ENCODE assay signal across 8 cellular contexts in the genomic region with DNA sequence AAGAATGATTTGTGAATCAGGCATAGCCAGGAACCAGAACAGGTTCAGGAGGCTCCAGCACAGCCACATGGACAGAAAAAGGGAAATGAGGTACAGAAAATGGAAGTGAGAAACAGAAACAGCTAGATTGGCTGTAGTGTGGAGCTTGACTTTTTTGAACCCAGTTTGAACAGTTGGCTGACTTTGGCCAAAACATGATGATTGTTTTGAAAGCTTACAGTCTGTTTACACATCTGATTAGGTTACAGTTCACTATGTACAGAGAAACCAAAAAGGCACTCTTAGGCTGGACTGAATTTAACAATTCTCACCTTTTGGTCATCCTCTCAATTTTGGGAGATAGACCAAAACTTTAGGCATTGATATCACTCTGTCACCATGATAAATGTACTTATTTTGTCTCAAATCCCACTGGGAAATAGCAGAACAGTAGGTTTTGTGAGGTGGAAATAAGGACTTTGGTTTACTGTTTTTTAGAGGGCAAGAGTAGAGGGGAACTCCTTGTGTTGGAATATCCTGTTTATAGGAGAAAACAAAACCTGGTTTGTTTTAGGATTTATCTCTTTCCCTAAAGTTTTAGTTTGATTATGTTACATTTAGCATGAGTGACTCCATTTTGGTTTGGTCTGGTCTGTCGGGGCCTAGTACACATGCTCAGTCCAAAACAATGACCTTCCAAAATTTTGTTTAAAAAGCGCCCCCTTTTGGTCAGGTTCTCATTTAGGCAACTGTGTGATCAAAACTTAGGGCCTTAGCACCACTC.
A peak's percentile ranks its signal among the peaks of the same experiment; 100 is the strongest.
DNase-seq lines count a peak whose midpoint lies in the region; ATAC-seq and TF ChIP-seq lines count a peak whose summit lies in the region.

No MANE protein-coding gene starts in this region.

- no peaks in the 10 kb centered on the region for H3K36me3 ChIP-seq in KMS-11 (ENCODE audit: insufficient read depth)

- no peaks in the 10 kb centered on the region for H3K36me3 Mint-ChIP-seq in activated CD4-positive, alpha-beta T cell treated with anti-CD3 and anti-CD28 coated beads, Interleukin-2, amount 10 ng/mL, durations not matched to agents 24 days and 14 days (ENCODE audit: low read depth)

- H2AFZ ChIP-seq in KMS-11 (ENCODE audit: low read depth) = peak overlapping the region; percentile 19; the same call in 1 of the 2 replicates

- H3K27ac ChIP-seq in KMS-11 (no peak overlapping the region), foreskin keratinocyte (no peak overlapping the region)

- ATAC-seq in GM21390 (IDR thresholded peaks at IDR 0.05; ENCODE audit: unreplicated experiment) (peak; percentile 96), foreskin keratinocyte (no peak), GM18519 (IDR thresholded peaks at IDR 0.05; ENCODE audit: low FRiP score, unreplicated experiment) (no peak)

- H3K79me2 ChIP-seq in KMS-11 (ENCODE audit: insufficient read depth, low read depth) = no peaks in the 10 kb centered on the region

- H3K4me3 ChIP-seq in KMS-11 (IDR thresholded peaks at IDR 0.05; ENCODE audit: insufficient read depth, low read depth, low read length) = no peak overlapping the region

- H3K27me3 ChIP-seq in KMS-11 (ENCODE audit: insufficient read depth, low read depth) = no peaks in the 10 kb centered on the region
- no peaks in the 10 kb centered on the region for H3K27me3 ChIP-seq in foreskin keratinocyte

- H3K4me3 Mint-ChIP-seq in activated CD4-positive, alpha-beta T cell treated with anti-CD3 and anti-CD28 coated beads, Interleukin-2, amount 10 ng/mL, durations not matched to agents 24 days and 14 days = no peak overlapping the region

- H3K4me2 ChIP-seq in KMS-11 = no peak overlapping the region

- intact Hi-C loops in activated CD4-positive, alpha-beta T cell treated with anti-CD3 and anti-CD28 coated beads, Interleukin-2, amount 10 ng/mL, durations not matched to agents 24 days and 14 days (cut with micrococcal nuclease) = no loop called here

- POLR2A ChIA-PET in GM10248 (lab: Yijun Ruan, JAX) = no interaction called here

- peaks cover 4% of the 10 kb centered on the region for H3K4me1 Mint-ChIP-seq in activated CD4-positive, alpha-beta T cell treated with anti-CD3 and anti-CD28 coated beads, Interleukin-2, amount 10 ng/mL, durations not matched to agents 24 days and 14 days

- H3K27me3 Mint-ChIP-seq in activated CD4-positive, alpha-beta T cell treated with anti-CD3 and anti-CD28 coated beads, Interleukin-2, amount 10 ng/mL, durations not matched to agents 24 days and 14 days = peaks cover 3% of the 10 kb centered on the region

- no peaks in the 10 kb centered on the region for H4K20me1 ChIP-seq in KMS-11 (ENCODE audit: insufficient read depth)

- peaks cover 3% of the 10 kb centered on the region for H3K9me3 Mint-ChIP-seq in activated CD4-positive, alpha-beta T cell treated with anti-CD3 and anti-CD28 coated beads, Interleukin-2, amount 10 ng/mL, durations not matched to agents 24 days and 14 days

- TF ChIP-seq CTCF in GM10248 (IDR thresholded peaks at IDR 0.05; ENCODE audit: control extremely low read depth, extremely low read depth, low read depth, missing control alignments) = no peak
- no peak; the same call in 1 of the 2 replicates for TF ChIP-seq CTCF in KMS-11 (conservative IDR thresholded peaks at IDR 0.05; ENCODE audit: low read depth, low read length)
- peak; percentile 35 for TF ChIP-seq CTCF in foreskin keratinocyte (conservative IDR thresholded peaks at IDR 0.05)

- DNase-seq in GM10248 (ENCODE audit: extremely low spot score) = peak; percentile 19
- DNase-seq in foreskin keratinocyte = no peak
- no peak for DNase-seq in activated CD4-positive, alpha-beta T cell treated with anti-CD3 and anti-CD28 coated beads, Interleukin-2, amount 10 ng/mL, durations not matched to agents 24 days and 14 days
- DNase-seq in NCI-H1436 treated with DMSO at 0.1 percent for 48 hours (lab: John Stamatoyannopoulos, UW) = no peak
- DNase-seq in activated CD4-positive, alpha-beta T cell treated with anti-CD3 and anti-CD28 coated beads for 4 hours = no peak

- H3K4me1 ChIP-seq in KMS-11 (ENCODE audit: low read depth, poor library complexity, severe bottlenecking) (peaks cover 8% of the 10 kb centered on the region), foreskin keratinocyte (no peaks in the 10 kb centered on the region)

- CTCF ChIA-PET in GM10248 (lab: Yijun Ruan, JAX) = interaction anchor here (2.6 kb wide), 1 partner anchor 21 kb away, joined by 7 read pairs; no protein-coding TSS in a partner anchor

- no peak overlapping the region for H3K27ac Mint-ChIP-seq in activated CD4-positive, alpha-beta T cell treated with anti-CD3 and anti-CD28 coated beads, Interleukin-2, amount 10 ng/mL, durations not matched to agents 24 days and 14 days

- H3K9ac ChIP-seq in KMS-11 = no peak overlapping the region
